Comparison of ENCODE assay signal across 26 cellular contexts in the genomic region with DNA sequence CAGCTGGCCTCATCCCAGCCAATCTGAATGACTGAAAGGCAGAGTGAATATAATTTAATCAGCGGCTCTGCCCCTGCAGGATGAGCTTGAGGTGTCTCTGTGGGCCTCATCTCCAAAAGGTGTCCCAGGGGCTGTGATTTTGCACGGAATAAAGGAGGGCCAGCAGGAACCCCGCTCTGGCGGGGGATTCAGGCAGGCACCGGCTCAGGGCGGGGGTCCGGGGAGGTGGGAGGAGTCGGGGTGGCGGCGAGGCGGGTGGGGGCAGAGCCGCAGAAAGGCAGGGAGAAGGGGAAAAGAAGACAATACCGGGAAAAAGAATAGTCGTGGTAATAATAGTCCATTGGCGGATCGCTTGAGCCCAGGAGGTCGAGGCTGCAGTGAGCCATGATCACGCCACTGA. TPM values are rescaled to one million over a fixed set of nuclear protein-coding genes. Genes with fewer than 3 reads are reported as not detected.
A peak's percentile ranks its signal among the peaks of the same experiment; 100 is the strongest.
DNase-seq lines count a peak whose midpoint lies in the region; ATAC-seq, FAIRE-seq and TF ChIP-seq lines count a peak whose summit lies in the region.
"Had no signal": no experiment of that assay in that cellular context is flagged by ENCODE, and none has a peak within 500 bp of the region (broad histone marks: within the 10 kb centered on the region; RNA-seq: fewer than 3 reads in every experiment).

No MANE protein-coding gene starts in this region.

- H4K8ac ChIP-seq in H1 (ENCODE audit: extremely low read depth, insufficient read depth, low read length) (no peak overlapping the region), neuronal stem cell (ENCODE audit: low read depth, low read length) (no peak overlapping the region)

- peak; percentile 16 for DNase-seq in NCI-H82 (lab: John Stamatoyannopoulos, UW)
- DNase-seq in NCI-H82 treated with DMSO at 0.1 percent for 48 hours (lab: John Stamatoyannopoulos, UW; ENCODE audit: unreplicated experiment), result no peak
- peak; percentile 51 for DNase-seq in NCI-H146 treated with DMSO at 0.1 percent for 48 hours (lab: John Stamatoyannopoulos, UW; ENCODE audit: unreplicated experiment)
- DNase-seq in H1 (ENCODE audit: low read depth in 1 of 2, low spot score in 2 of 2), result peak in 1 of 2 experiments; percentile 48
- no peak for DNase-seq in neuronal stem cell (ENCODE audit: low spot score)
- no peak for DNase-seq in stimulated activated naive CD8-positive, alpha-beta T cell treated with anti-CD3 and anti-CD28 coated beads, Interleukin-15, amount 100 ng/mL, for 72 hours
- no peak for DNase-seq in HepG2 (ENCODE audit: low spot score)
- DNase-seq in ureter (ENCODE audit: low spot score), result no peak
- DNase-seq: activated CD4-positive, alpha-beta T cell treated with anti-CD3 and anti-CD28 coated beads for 4 hours; aorta; BE2C; Caco-2; dermis blood vessel endothelial cell; immature natural killer cell; left ventricle myocardium superior; midbrain; MM.1S; NK-92 treated with Interleukin-12 subunit alpha and Interleukin-12 subunit beta, amount 100 ng/mL, for 24 hours; Peyer's patch; trophoblast cell had no signal

- no peaks in the 10 kb centered on the region for H3K9me3 Mint-ChIP-seq in stimulated activated naive CD8-positive, alpha-beta T cell treated with anti-CD3 and anti-CD28 coated beads, Interleukin-15, amount 100 ng/mL, for 72 hours
- H3K9me3 Mint-ChIP-seq: activated naive CD4-positive, alpha-beta T cell treated with anti-CD3 and anti-CD28 coated beads, Interleukin-2, amount 50 U/mL, for 72 hours; immature natural killer cell; natural killer cell treated with Interleukin-12 subunit alpha and Interleukin-12 subunit beta and Interleukin-15 and Interleukin-18, amount 100 ng/mL, for 72 hours; T-helper 1 cell treated with Interleukin-12 subunit alpha and Interleukin-12 subunit beta and Interleukin-4 antibody, amounts not matched to agents 30 μg/mL and 1 μg/mL, for 36 hours had no signal

- POLR2A ChIA-PET in H1 (lab: Charles Lee; ENCODE audit: partially characterized antibody) (interaction anchor here (0.6 to 2.6 kb wide), 7 partner anchors 9 to 22 kb away, joined by 3 to 10 read pairs (median 7); partner anchors contain the start of genes ERCC6L and RPS4X), HepG2 (lab: Yijun Ruan, JAX) (interaction anchor here (1.2 kb wide), 1 partner anchor 22 kb away, joined by 5 read pairs; the partner anchor contains the start of gene RPS4X)

- H3K4me3 Mint-ChIP-seq in stimulated activated naive CD8-positive, alpha-beta T cell treated with anti-CD3 and anti-CD28 coated beads, Interleukin-15, amount 100 ng/mL, for 72 hours, result no peak overlapping the region
- H3K4me3 Mint-ChIP-seq: immature natural killer cell; natural killer cell treated with Interleukin-12 subunit alpha and Interleukin-12 subunit beta and Interleukin-15 and Interleukin-18, amount 100 ng/mL, for 72 hours; T-helper 1 cell treated with Interleukin-12 subunit alpha and Interleukin-12 subunit beta and Interleukin-4 antibody, amounts not matched to agents 30 μg/mL and 1 μg/mL, for 36 hours had no signal

- peak overlapping the region; percentile 53 to 75 for H3K4me2 ChIP-seq in H1 (ENCODE audit: insufficient read depth in 1 of 2, low read depth in 2 of 2, low read length in 2 of 2)
- peak overlapping the region; percentile 24 for H3K4me2 ChIP-seq in neuronal stem cell (ENCODE audit: insufficient read depth, low read length, poor library complexity, severe bottlenecking)
- H3K4me2 ChIP-seq in HepG2 (ENCODE audit: low read depth, low read length), result no peak overlapping the region

- in situ Hi-C loops in HepG2 (cut with HindIII; ENCODE audit: extremely low pct_ligation_motif_present, low pct_unique_long_range_greater_than_20kb), result no loop called here

- no TSS peak for BruUV-seq in HepG2 (replicated peaks; lab: Mats Ljungman, UMichigan)

- CTCF ChIA-PET in H1 (lab: Charles Lee; ENCODE audit: partially characterized antibody), result interaction anchor here (0.6 to 1.2 kb wide), 3 partner anchors 9 to 21 kb away, joined by 3 read pairs; no protein-coding TSS in a partner anchor
- CTCF ChIA-PET in HepG2 (lab: Yijun Ruan, JAX; ENCODE audit: low intra/inter-chr PET ratio, low total read pairs), result no interaction called here

- H3K27me3 Mint-ChIP-seq in stimulated activated naive CD8-positive, alpha-beta T cell treated with anti-CD3 and anti-CD28 coated beads, Interleukin-15, amount 100 ng/mL, for 72 hours, result peaks cover 42% of the 10 kb centered on the region

- FAIRE-seq in H1 (lab: Jason Lieb, UNC) (no peak), HepG2 (lab: Jason Lieb, UNC) (no peak)
- FAIRE-seq: H54, K562 had no signal

- no peak overlapping the region for H3K27ac ChIP-seq in H1 (ENCODE audit: low read depth, low read length)
- H3K27ac ChIP-seq in neuronal stem cell (replicated peaks; ENCODE audit: low read length), result no peak overlapping the region
- H3K27ac ChIP-seq in HepG2 (ENCODE audit: extremely low read length, insufficient read depth, low read length), result no peak overlapping the region
- H3K27ac ChIP-seq: Peyer's patch, right lobe of liver had no signal

- H2BK15ac ChIP-seq in H1 (ENCODE audit: low read length) (no peak overlapping the region), neuronal stem cell (ENCODE audit: low read length) (no peak overlapping the region)

- H4K91ac ChIP-seq in H1 (replicated peaks; ENCODE audit: insufficient read length, low read length), result no peak overlapping the region
- no peak overlapping the region for H4K91ac ChIP-seq in neuronal stem cell (ENCODE audit: low read depth, low read length, poor library complexity)

- no peak overlapping the region for H2BK20ac ChIP-seq in H1 (ENCODE audit: low read length)

- H4K5ac ChIP-seq in H1 (ENCODE audit: insufficient read length, low read depth, low read length), result no peak overlapping the region

- H3K23ac ChIP-seq in H1 (ENCODE audit: insufficient read length) (no peak overlapping the region), neuronal stem cell (ENCODE audit: low read depth, low read length, poor library complexity) (no peak overlapping the region)

- H2BK5ac ChIP-seq in H1 (ENCODE audit: low read depth, low read length), result no peak overlapping the region
- no peak overlapping the region for H2BK5ac ChIP-seq in neuronal stem cell (ENCODE audit: low read length)

- no peaks in the 10 kb centered on the region for H3K36me3 ChIP-seq in H1 (ENCODE audit: control insufficient read depth in 2 of 4, insufficient read depth in 4 of 4, low read length in 3 of 4)
- H3K36me3 ChIP-seq in neuronal stem cell (replicated peaks in 1 of 2; ENCODE audit: control insufficient read depth in 2 of 2, insufficient read depth in 2 of 2, low read length in 2 of 2), result no peaks in the 10 kb centered on the region
- H3K36me3 ChIP-seq in HepG2 (replicated peaks in 1 of 2; ENCODE audit: control insufficient read depth in 1 of 2, insufficient read depth in 2 of 2, low read length in 2 of 2), result no peaks in the 10 kb centered on the region
- H3K36me3 ChIP-seq: BE2C, Peyer's patch, right lobe of liver had no signal

- intact Hi-C loops in HepG2 (cut with micrococcal nuclease; ENCODE audit: unreplicated experiment), result no loop called here

- TF ChIP-seq POLR2A in H1 (IDR thresholded peaks at IDR 0.05; ENCODE audit: control extremely low read depth in 1 of 2, low read depth in 2 of 2, low read length in 2 of 2), result no peak
- TF ChIP-seq POLR2A in HepG2 (IDR thresholded peaks at IDR 0.05; ENCODE audit: insufficient read depth in 1 of 2, low read depth in 2 of 2, low read length in 2 of 2), result no peak

- H3K79me2 ChIP-seq in H1 (ENCODE audit: control insufficient read depth in 1 of 2, insufficient read depth in 2 of 2, low read length in 2 of 2), result no peaks in the 10 kb centered on the region
- no peaks in the 10 kb centered on the region for H3K79me2 ChIP-seq in HepG2 (ENCODE audit: insufficient read depth, low read length)

- H3K14ac ChIP-seq in H1 (ENCODE audit: insufficient read length) (no peak overlapping the region), neuronal stem cell (ENCODE audit: low read length) (no peak overlapping the region)

- no peaks in the 10 kb centered on the region for H4K20me1 ChIP-seq in H1 (replicated peaks in 1 of 2; ENCODE audit: control insufficient read depth in 1 of 2, insufficient read depth in 2 of 2, low read length in 2 of 2)
- H4K20me1 ChIP-seq in HepG2 (ENCODE audit: insufficient read depth, low read length), result no peaks in the 10 kb centered on the region

- H2AK5ac ChIP-seq in H1 (ENCODE audit: low read depth, low read length) (no peak overlapping the region), neuronal stem cell (ENCODE audit: low read depth, low read length) (no peak overlapping the region)

- H2AFZ ChIP-seq in H1 (ENCODE audit: low read length) (peak overlapping the region; percentile 62), neuronal stem cell (ENCODE audit: low read length) (peak overlapping the region; percentile 69), HepG2 (ENCODE audit: low read length) (no peak overlapping the region)

- H3K18ac ChIP-seq in H1 (ENCODE audit: extremely low read depth, low read length), result no peak overlapping the region
- H3K18ac ChIP-seq in neuronal stem cell (ENCODE audit: low read length), result no peak overlapping the region

- peaks cover 3% of the 10 kb centered on the region; the same call in 1 of the 2 replicates for H3K23me2 ChIP-seq in H1 (ENCODE audit: low read depth, low read length)

- WGBS in H1 (ENCODE audit: extremely low coverage in 1 of 2, insufficient coverage in 1 of 2, insufficient read length in 1 of 2, insufficient replicate concordance in 2 of 2, low coverage in 1 of 2, low lambda C conversion rate in 2 of 2, missing lambda C conversion rate in 1 of 2), 2 experiments, result 0% methylated on average over 1 of the region's 18 CpGs; no CpG with 5 or more reads in 1 of the 2 experiments
- WGBS in neuronal stem cell (ENCODE audit: extremely low coverage in 2 of 2, insufficient read length in 2 of 2, insufficient replicate concordance in 1 of 2), 2 donors, result no CpG with 5 or more reads among the region's 18 CpGs
- WGBS in HepG2 (ENCODE audit: low lambda C conversion rate), result 84% methylated on average over 18 of the region's 18 CpGs

- H3K27me3 ChIP-seq in H1 (replicated peaks in 1 of 4; ENCODE audit: control insufficient read depth in 3 of 4, extremely low read depth in 1 of 4, insufficient read depth in 3 of 4, low read length in 3 of 4), result no peaks in the 10 kb centered on the region
- H3K27me3 ChIP-seq in neuronal stem cell (ENCODE audit: control insufficient read depth in 3 of 3, insufficient read depth in 3 of 3, low read depth in 1 of 3, low read length in 3 of 3), result peaks cover 0 to 3% (median 0%) of the 10 kb centered on the region in 3 experiments
- H3K27me3 ChIP-seq in HepG2 (ENCODE audit: control insufficient read depth in 1 of 2, insufficient read depth in 2 of 2, low read length in 2 of 2), result no peaks in the 10 kb centered on the region
- H3K27me3 ChIP-seq: BE2C, Peyer's patch had no signal

- H2BK120ac ChIP-seq in H1 (replicated peaks; ENCODE audit: low read depth, low read length) (no peak overlapping the region), neuronal stem cell (ENCODE audit: low read depth, low read length) (no peak overlapping the region)

- TF ChIP-seq RAD21 in H1 (IDR thresholded peaks at IDR 0.05 in 1 of 2, conservative IDR thresholded peaks at IDR 0.05 in 1 of 2; ENCODE audit: low read depth in 2 of 2, low read length in 2 of 2) (no peak), HepG2 (CRISPR knock-in tag; IDR thresholded peaks at IDR 0.05) (no peak)

- H2BK12ac ChIP-seq in H1 (ENCODE audit: low read depth, low read length) (no peak overlapping the region), neuronal stem cell (ENCODE audit: low read length) (no peak overlapping the region)

- H3K4me1 ChIP-seq in H1 (replicated peaks in 1 of 4; ENCODE audit: control insufficient read depth in 3 of 4, insufficient read depth in 4 of 4, low read length in 3 of 4) (peaks cover 0 to 3% (median 2%) of the 10 kb centered on the region in 4 experiments; a peak in 2 of 7 replicates), neuronal stem cell (ENCODE audit: control insufficient read depth in 2 of 2, insufficient read depth in 1 of 2, low read depth in 1 of 2, low read length in 2 of 2) (peaks cover 0 to 2% of the 10 kb centered on the region in 2 donors), HepG2 (ENCODE audit: insufficient read depth, low read length) (peaks cover 22% of the 10 kb centered on the region)
- H3K4me1 ChIP-seq: BE2C, Caco-2, Peyer's patch, right lobe of liver had no signal

- no peaks in the 10 kb centered on the region for H3K79me1 ChIP-seq in H1 (ENCODE audit: low read depth, low read length)
- H3K79me1 ChIP-seq in neuronal stem cell (ENCODE audit: low read depth, low read length), result no peaks in the 10 kb centered on the region

- TF ChIP-seq CTCF in H1 (IDR thresholded peaks at IDR 0.05; ENCODE audit: control extremely low read depth in 1 of 3, insufficient read depth in 1 of 3, low read depth in 1 of 3, low read length in 3 of 3) (no peak), HepG2 (CRISPR knock-in tag; IDR thresholded peaks at IDR 0.05) (no peak)

- no peak overlapping the region for H3K27ac Mint-ChIP-seq in stimulated activated naive CD8-positive, alpha-beta T cell treated with anti-CD3 and anti-CD28 coated beads, Interleukin-15, amount 100 ng/mL, for 72 hours
- H3K27ac Mint-ChIP-seq: activated naive CD4-positive, alpha-beta T cell treated with anti-CD3 and anti-CD28 coated beads, Interleukin-2, amount 50 U/mL, for 72 hours; immature natural killer cell; natural killer cell treated with Interleukin-12 subunit alpha and Interleukin-12 subunit beta and Interleukin-15 and Interleukin-18, amount 100 ng/mL, for 72 hours; T-helper 1 cell treated with Interleukin-12 subunit alpha and Interleukin-12 subunit beta and Interleukin-4 antibody, amounts not matched to agents 30 μg/mL and 1 μg/mL, for 36 hours had no signal

- H3K4ac ChIP-seq in H1 (replicated peaks; ENCODE audit: insufficient read length, low read depth, low read length) (no peak overlapping the region), neuronal stem cell (ENCODE audit: low read length) (no peak overlapping the region)

- H3K9me3 ChIP-seq in H1 (ENCODE audit: insufficient read depth in 2 of 2, low read depth in 1 of 2, low read length in 1 of 2), result no peaks in the 10 kb centered on the region
- H3K9me3 ChIP-seq in neuronal stem cell (replicated peaks in 1 of 2; ENCODE audit: control insufficient read depth in 2 of 2, insufficient read depth in 1 of 2, low read depth in 1 of 2, low read length in 2 of 2), result no peaks in the 10 kb centered on the region
- no peaks in the 10 kb centered on the region for H3K9me3 ChIP-seq in HepG2 (ENCODE audit: low read length)
- H3K9me3 ChIP-seq: BE2C, Caco-2, Peyer's patch, right lobe of liver had no signal

- H3K4me1 Mint-ChIP-seq in stimulated activated naive CD8-positive, alpha-beta T cell treated with anti-CD3 and anti-CD28 coated beads, Interleukin-15, amount 100 ng/mL, for 72 hours, result peaks cover 6% of the 10 kb centered on the region
- H3K4me1 Mint-ChIP-seq: immature natural killer cell had no signal

- H3K9ac ChIP-seq in H1 (replicated peaks in 1 of 4; ENCODE audit: extremely low read depth in 1 of 4, low read depth in 3 of 4, low read length in 3 of 4) (peak overlapping the region in 1 of 4 experiments; percentile 37; a peak in 2 of 7 replicates), neuronal stem cell (ENCODE audit: low read depth, low read length, poor library complexity) (no peak overlapping the region), HepG2 (ENCODE audit: insufficient read depth, low read depth, low read length) (no peak overlapping the region)

- H3K4me3 ChIP-seq in H1 (ENCODE audit: extremely low read depth in 1 of 4, insufficient read depth in 2 of 4, low read depth in 3 of 4, low read length in 4 of 4) (peak overlapping the region in 1 of 4 experiments; percentile 45; a peak in 2 of 8 replicates), neuronal stem cell (ENCODE audit: low read length in 2 of 2) (no peak overlapping the region), HepG2 (replicated peaks in 1 of 3; ENCODE audit: insufficient read depth in 1 of 3, low read depth in 2 of 3, low read length in 3 of 3) (no peak overlapping the region)
- H3K4me3 ChIP-seq: K562, right lobe of liver had no signal

- TF ChIP-seq EP300 in H1 (IDR thresholded peaks at IDR 0.05; ENCODE audit: borderline replicate concordance in 1 of 2, low read depth in 2 of 2, low read length in 2 of 2), result no peak
- no peak for TF ChIP-seq EP300 in HepG2 (IDR thresholded peaks at IDR 0.05; ENCODE audit: low read depth in 2 of 2, low read length in 2 of 2)
- TF ChIP-seq EP300 in HepG2 (CRISPR knock-in tag; IDR thresholded peaks at IDR 0.05; ENCODE audit: borderline replicate concordance), result no peak

- no peak overlapping the region for H3K56ac ChIP-seq in H1 (replicated peaks; ENCODE audit: insufficient read length, low read depth, low read length)

- no peak for ATAC-seq in stimulated activated naive CD8-positive, alpha-beta T cell treated with anti-CD3 and anti-CD28 coated beads, Interleukin-15, amount 100 ng/mL, for 72 hours
- no peak for ATAC-seq in HepG2
- ATAC-seq: activated naive CD4-positive, alpha-beta T cell treated with anti-CD3 and anti-CD28 coated beads, Interleukin-2, amount 50 U/mL, for 72 hours; K562; left ventricle myocardium superior; natural killer cell treated with Interleukin-12 subunit alpha and Interleukin-12 subunit beta and Interleukin-15 and Interleukin-18, amount 100 ng/mL, for 72 hours had no signal

RNA-seq across cellular contexts. Expression of gene ERCC6L, which starts 16.0 kb away (rescaled TPM):
- total RNA-seq in H1 (2021; fragmentation: NEBNext Ultra II Directional; extraction: Animal tissue kit (Norgen Biotek cat#: 25700)), result 23.9 and 24.7 TPM in 2 replicates
- polyA plus RNA-seq in H1 (2011; rRNA removed) (2.0 and 4.0 TPM in 2 replicates), HepG2 (2011; rRNA removed) (0.47 and 0.86 TPM in 2 replicates)
- polyA plus RNA-seq in H1 (2011; cell fraction: cytosol; rRNA removed), result 6.0 TPM
- polyA plus RNA-seq in H1 (2011; cell fraction: nucleus; rRNA removed), result 2.7 TPM
- polyA plus RNA-seq in H1 (2012, experiment 1 of 2), result 9.3 to 17.4 TPM (median 11.9 TPM) in 4 replicates
- polyA plus RNA-seq in H1 (2012, experiment 2 of 2), result 0.98 TPM
- polyA plus RNA-seq in H1 (2013, experiment 1 of 2), result 12.8 TPM
- 11.8 TPM for polyA plus RNA-seq in H1 (2013, experiment 2 of 2)
- polyA minus RNA-seq in H1 (2011; rRNA and poly(A)+ RNA removed), result 11.1 and 15.9 TPM in 2 replicates
- polyA minus RNA-seq in H1 (2011; cell fraction: cytosol; rRNA and poly(A)+ RNA removed), result 8.0 TPM
- 16.7 TPM for polyA minus RNA-seq in H1 (2011; cell fraction: nucleus; rRNA and poly(A)+ RNA removed)
- 7.9 TPM for polyA plus RNA-seq in neuronal stem cell (2013, experiment 1 of 2)
- polyA plus RNA-seq in neuronal stem cell (2013, experiment 2 of 2), result 7.9 TPM
- total RNA-seq in HepG2 (2016; rRNA removed; fragmentation: Illumina TruSeq; extraction: Trizol) (9.5 and 15.6 TPM in 2 replicates), ureter (0.26 TPM)
- total RNA-seq in HepG2 (2016; cell fraction: cytosol; rRNA removed; fragmentation: Illumina TruSeq; extraction: Trizol; ENCODE audit: low read depth), result 0.51 and 0.53 TPM in 2 replicates
- total RNA-seq in HepG2 (2016; cell fraction: insoluble cytoplasmic fraction; rRNA removed; fragmentation: Illumina TruSeq; extraction: Trizol), result 8.9 and 15.0 TPM in 2 replicates
- 2.8 and 3.0 TPM in 2 replicates for total RNA-seq in HepG2 (2016; cell fraction: membrane; rRNA removed; fragmentation: Illumina TruSeq; extraction: Trizol)
- total RNA-seq in HepG2 (2016; cell fraction: nucleus; rRNA removed; fragmentation: Illumina TruSeq; extraction: Trizol), result 6.5 and 7.0 TPM in 2 replicates
- polyA plus RNA-seq in HepG2 (2011; cell fraction: cytosol; rRNA removed), result 0.35 and 0.44 TPM in 2 replicates
- 0.31 and 0.34 TPM in 2 replicates for polyA plus RNA-seq in HepG2 (2011; cell fraction: nucleus; rRNA removed)
- polyA plus RNA-seq in HepG2 (2012), result 0.69 and 2.0 TPM in 2 replicates
- polyA plus RNA-seq in HepG2 (2016; cell fraction: cytosol; fragmentation: Illumina TruSeq; extraction: Trizol; ENCODE audit: low read depth), result 0.15 and 0.16 TPM in 2 replicates
- 9.3 and 9.9 TPM in 2 replicates for polyA plus RNA-seq in HepG2 (2016; cell fraction: insoluble cytoplasmic fraction; fragmentation: Illumina TruSeq; extraction: Trizol; ENCODE audit: low read depth)
- polyA plus RNA-seq in HepG2 (2016; cell fraction: membrane; fragmentation: Illumina TruSeq; extraction: Trizol; ENCODE audit: low read depth), result 0.56 and 0.79 TPM in 2 replicates
- polyA plus RNA-seq in HepG2 (2016; cell fraction: nucleus; fragmentation: Illumina TruSeq; extraction: Trizol; ENCODE audit: insufficient read depth, low read depth), result 5.2 and 5.3 TPM in 2 replicates
- polyA minus RNA-seq in HepG2 (2011; rRNA and poly(A)+ RNA removed; ENCODE audit: low replicate concordance), result 0.68 and 2.3 TPM in 2 replicates
- 1.1 and 1.7 TPM in 2 replicates for polyA minus RNA-seq in HepG2 (2011; cell fraction: cytosol; rRNA and poly(A)+ RNA removed)
- polyA minus RNA-seq in HepG2 (2011; cell fraction: nucleus; rRNA and poly(A)+ RNA removed), result 2.2 TPM in 2 replicates
- polyA plus RNA-seq: aorta had no signal

RNA-seq across cellular contexts. Expression of gene RPS4X, which starts 22.2 kb away (rescaled TPM):
- total RNA-seq in H1 (2021; fragmentation: NEBNext Ultra II Directional; extraction: Animal tissue kit (Norgen Biotek cat#: 25700)), result 990 and 1,017 TPM in 2 replicates
- polyA plus RNA-seq in H1 (2011; rRNA removed) (767 and 1,330 TPM in 2 replicates), HepG2 (2011; rRNA removed) (1,199 and 1,289 TPM in 2 replicates)
- polyA plus RNA-seq in H1 (2011; cell fraction: cytosol; rRNA removed), result 1,391 TPM
- polyA plus RNA-seq in H1 (2011; cell fraction: nucleus; rRNA removed), result 497 TPM
- 1,252 to 1,480 TPM (median 1,335 TPM) in 4 replicates for polyA plus RNA-seq in H1 (2012, experiment 1 of 2)
- 391 TPM for polyA plus RNA-seq in H1 (2012, experiment 2 of 2)
- 844 TPM for polyA plus RNA-seq in H1 (2013, experiment 1 of 2)
- polyA plus RNA-seq in H1 (2013, experiment 2 of 2), result 856 TPM
- polyA minus RNA-seq in H1 (2011; rRNA and poly(A)+ RNA removed), result 769 and 932 TPM in 2 replicates
- 304 TPM for polyA minus RNA-seq in H1 (2011; cell fraction: cytosol; rRNA and poly(A)+ RNA removed)
- polyA minus RNA-seq in H1 (2011; cell fraction: nucleus; rRNA and poly(A)+ RNA removed), result 296 TPM
- polyA plus RNA-seq in neuronal stem cell (2013, experiment 1 of 2), result 1,442 TPM
- 1,420 TPM for polyA plus RNA-seq in neuronal stem cell (2013, experiment 2 of 2)
- total RNA-seq in HepG2 (2016; rRNA removed; fragmentation: Illumina TruSeq; extraction: Trizol) (796 and 972 TPM in 2 replicates), ureter (1,737 TPM)
- 1,084 and 1,255 TPM in 2 replicates for total RNA-seq in HepG2 (2016; cell fraction: cytosol; rRNA removed; fragmentation: Illumina TruSeq; extraction: Trizol; ENCODE audit: low read depth)
- total RNA-seq in HepG2 (2016; cell fraction: insoluble cytoplasmic fraction; rRNA removed; fragmentation: Illumina TruSeq; extraction: Trizol), result 778 and 945 TPM in 2 replicates
- total RNA-seq in HepG2 (2016; cell fraction: membrane; rRNA removed; fragmentation: Illumina TruSeq; extraction: Trizol), result 1,905 and 2,048 TPM in 2 replicates
- 275 and 295 TPM in 2 replicates for total RNA-seq in HepG2 (2016; cell fraction: nucleus; rRNA removed; fragmentation: Illumina TruSeq; extraction: Trizol)
- 1,509 and 1,662 TPM in 2 replicates for polyA plus RNA-seq in HepG2 (2011; cell fraction: cytosol; rRNA removed)
- 301 and 377 TPM in 2 replicates for polyA plus RNA-seq in HepG2 (2011; cell fraction: nucleus; rRNA removed)
- 1,270 and 1,395 TPM in 2 replicates for polyA plus RNA-seq in HepG2 (2012)
- 1,609 and 1,819 TPM in 2 replicates for polyA plus RNA-seq in HepG2 (2016; cell fraction: cytosol; fragmentation: Illumina TruSeq; extraction: Trizol; ENCODE audit: low read depth)
- polyA plus RNA-seq in HepG2 (2016; cell fraction: insoluble cytoplasmic fraction; fragmentation: Illumina TruSeq; extraction: Trizol; ENCODE audit: low read depth), result 1,262 and 1,290 TPM in 2 replicates
- 2,384 and 2,506 TPM in 2 replicates for polyA plus RNA-seq in HepG2 (2016; cell fraction: membrane; fragmentation: Illumina TruSeq; extraction: Trizol; ENCODE audit: low read depth)
- polyA plus RNA-seq in HepG2 (2016; cell fraction: nucleus; fragmentation: Illumina TruSeq; extraction: Trizol; ENCODE audit: insufficient read depth, low read depth), result 573 and 598 TPM in 2 replicates
- polyA minus RNA-seq in HepG2 (2011; rRNA and poly(A)+ RNA removed; ENCODE audit: low replicate concordance), result 414 and 1,377 TPM in 2 replicates
- 414 and 464 TPM in 2 replicates for polyA minus RNA-seq in HepG2 (2011; cell fraction: cytosol; rRNA and poly(A)+ RNA removed)
- polyA minus RNA-seq in HepG2 (2011; cell fraction: nucleus; rRNA and poly(A)+ RNA removed), result 140 and 217 TPM in 2 replicates

RNA-seq across cellular contexts. Expression of gene CITED1, which starts 50.9 kb away (rescaled TPM):
- total RNA-seq in H1 (2021; fragmentation: NEBNext Ultra II Directional; extraction: Animal tissue kit (Norgen Biotek cat#: 25700)), result 2.2 and 2.4 TPM in 2 replicates
- polyA plus RNA-seq in H1 (2011; rRNA removed) (1.2 and 2.3 TPM in 2 replicates), HepG2 (2011; rRNA removed) (0.09 TPM in 1 of 2 replicates, not detected in the other)
- polyA plus RNA-seq in H1 (2011; cell fraction: cytosol; rRNA removed), result 1.5 TPM
- 2.3 TPM for polyA plus RNA-seq in H1 (2011; cell fraction: nucleus; rRNA removed)
- 1.1 to 1.6 TPM (median 1.3 TPM) in 4 replicates for polyA plus RNA-seq in H1 (2012, experiment 1 of 2)
- 1.5 TPM for polyA plus RNA-seq in H1 (2012, experiment 2 of 2)
- polyA plus RNA-seq in H1 (2013, experiment 1 of 2), result 2.3 TPM
- polyA plus RNA-seq in H1 (2013, experiment 2 of 2), result 1.3 TPM
- polyA minus RNA-seq in H1 (2011; rRNA and poly(A)+ RNA removed), result 1.1 and 3.1 TPM in 2 replicates
- polyA minus RNA-seq in H1 (2011; cell fraction: cytosol; rRNA and poly(A)+ RNA removed), result not detected
- polyA minus RNA-seq in H1 (2011; cell fraction: nucleus; rRNA and poly(A)+ RNA removed), result not detected
- 4.0 TPM for polyA plus RNA-seq in neuronal stem cell (2013, experiment 1 of 2)
- 3.6 TPM for polyA plus RNA-seq in neuronal stem cell (2013, experiment 2 of 2)
- total RNA-seq in HepG2 (2016; rRNA removed; fragmentation: Illumina TruSeq; extraction: Trizol) (not detected in 2 replicates), ureter (not detected)
- not detected in 2 replicates for total RNA-seq in HepG2 (2016; cell fraction: cytosol; rRNA removed; fragmentation: Illumina TruSeq; extraction: Trizol; ENCODE audit: low read depth)
- not detected in 2 replicates for total RNA-seq in HepG2 (2016; cell fraction: insoluble cytoplasmic fraction; rRNA removed; fragmentation: Illumina TruSeq; extraction: Trizol)
- 0.34 TPM in 1 of 2 replicates, not detected in the other for total RNA-seq in HepG2 (2016; cell fraction: membrane; rRNA removed; fragmentation: Illumina TruSeq; extraction: Trizol)
- 0.53 TPM in 1 of 2 replicates, not detected in the other for total RNA-seq in HepG2 (2016; cell fraction: nucleus; rRNA removed; fragmentation: Illumina TruSeq; extraction: Trizol)
- polyA plus RNA-seq in HepG2 (2011; cell fraction: cytosol; rRNA removed), result 0.15 TPM in 1 of 2 replicates, not detected in the other
- polyA plus RNA-seq in HepG2 (2011; cell fraction: nucleus; rRNA removed), result 0.29 TPM in 1 of 2 replicates, not detected in the other
- not detected in 2 replicates for polyA plus RNA-seq in HepG2 (2012)
- 0.27 and 0.35 TPM in 2 replicates for polyA plus RNA-seq in HepG2 (2016; cell fraction: cytosol; fragmentation: Illumina TruSeq; extraction: Trizol; ENCODE audit: low read depth)
- not detected in 2 replicates for polyA plus RNA-seq in HepG2 (2016; cell fraction: insoluble cytoplasmic fraction; fragmentation: Illumina TruSeq; extraction: Trizol; ENCODE audit: low read depth)
- polyA plus RNA-seq in HepG2 (2016; cell fraction: membrane; fragmentation: Illumina TruSeq; extraction: Trizol; ENCODE audit: low read depth), result not detected in 2 replicates
- polyA plus RNA-seq in HepG2 (2016; cell fraction: nucleus; fragmentation: Illumina TruSeq; extraction: Trizol; ENCODE audit: insufficient read depth, low read depth), result 0.77 TPM in 1 of 2 replicates, not detected in the other
- polyA minus RNA-seq in HepG2 (2011; rRNA and poly(A)+ RNA removed; ENCODE audit: low replicate concordance), result 0.38 and 1.3 TPM in 2 replicates
- not detected in 2 replicates for polyA minus RNA-seq in HepG2 (2011; cell fraction: cytosol; rRNA and poly(A)+ RNA removed)
- not detected in 2 replicates for polyA minus RNA-seq in HepG2 (2011; cell fraction: nucleus; rRNA and poly(A)+ RNA removed)
- total RNA-seq: aorta, dermis blood vessel endothelial cell, left ventricle myocardium superior, Peyer's patch, right lobe of liver had no signal

Comparison
In these comparisons a context has a peak if more than half of its experiments do, and no peak if none do; other contexts are left out.
1. DNase-seq: peak in NCI-H82 (single experiment) and NCI-H146 treated with DMSO at 0.1 percent for 48 hours (single experiment); none in NCI-H82 treated with DMSO at 0.1 percent for 48 hours (single experiment), neuronal stem cell (single experiment), stimulated activated naive CD8-positive, alpha-beta T cell treated with anti-CD3 and anti-CD28 coated beads, Interleukin-15, amount 100 ng/mL, for 72 hours (0 of 2), HepG2 (single experiment) and ureter (single experiment).